ENCODE assay signal across 9 cellular contexts in genomic region chr2:53785378-53785777, GRCh38. TPM values are rescaled to one million over a fixed set of nuclear protein-coding genes. Genes with fewer than 3 reads are reported as not detected.
A peak's percentile ranks its signal among the peaks of the same experiment; 100 is the strongest.
DNase-seq lines count a peak whose midpoint lies in the region; ATAC-seq and TF ChIP-seq lines count a peak whose summit lies in the region.
"Had no signal": no experiment of that assay in that cellular context is flagged by ENCODE, and none has a peak within 500 bp of the region (broad histone marks: within the 10 kb centered on the region; RNA-seq: fewer than 3 reads in every experiment).

No MANE protein-coding gene starts in this region.

- H3K27ac ChIP-seq in left lung (peak overlapping the region in 1 of 2 donors; percentile 84), upper lobe of left lung (peak overlapping the region in 1 of 4 donors; percentile 92)

- WGBS in upper lobe of left lung, 2 donors = 56 to 62% methylated on average over 11 of the region's 11 CpGs
- 41 to 53% methylated on average over 11 of the region's 11 CpGs for WGBS in lower leg skin, 2 donors

- TF ChIP-seq POLR2A in upper lobe of left lung (IDR thresholded peaks at IDR 0.05) (no peak), lower leg skin (IDR thresholded peaks at IDR 0.05) (no peak)

- H3K27me3 ChIP-seq in left lung (no peaks in the 10 kb centered on the region), upper lobe of left lung (no peaks in the 10 kb centered on the region)

- ATAC-seq in activated naive CD8-positive, alpha-beta T cell treated with anti-CD3 and anti-CD28 coated beads, Interleukin-2, amount 10 ng/mL, durations not matched to agents 7 days and 5 days (ENCODE audit: low read depth) = no peak
- no peak for ATAC-seq in left lung
- no peak for ATAC-seq in upper lobe of left lung (ENCODE audit: low FRiP score in 2 of 2)

- DNase-seq in activated naive CD4-positive, alpha-beta T cell treated with anti-CD3 and anti-CD28 coated beads, Interleukin-2, amount 10 ng/mL, durations not matched to agents 7 days and 5 days = no peak
- DNase-seq in activated naive CD4-positive, alpha-beta T cell treated with anti-CD3 and anti-CD28 coated beads, Interleukin-2, amount 50 U/mL, for 16 hours = no peak
- DNase-seq in activated naive CD8-positive, alpha-beta T cell treated with anti-CD3 and anti-CD28 coated beads, Interleukin-2, amount 10 ng/mL, durations not matched to agents 7 days and 5 days = no peak
- DNase-seq in left lung = no peak
- no peak for DNase-seq in upper lobe of left lung
- DNase-seq in foreskin melanocyte = no peak
- DNase-seq in GM20000 (ENCODE audit: low spot score) = no peak
- DNase-seq in lower leg skin (ENCODE audit: low spot score in 2 of 2) = no peak
- DNase-seq: DMS153 had no signal

- CTCF ChIA-PET in activated naive CD4-positive, alpha-beta T cell treated with anti-CD3 and anti-CD28 coated beads, Interleukin-2, amount 10 ng/mL, durations not matched to agents 7 days and 5 days (lab: Charles Lee) = interaction anchor here (1.0 to 2.0 kb wide), 2 partner anchors 9 to 17 kb away, joined by 3 to 10 read pairs; partner anchors contain the start of gene CHAC2

- intact Hi-C loops in left lung (cut with DNase I) = no loop called here
- intact Hi-C loops in lower leg skin (cut with DNase I; ENCODE audit: low total_unique reads) = no loop called here

- H3K9me3 Mint-ChIP-seq in activated naive CD4-positive, alpha-beta T cell treated with anti-CD3 and anti-CD28 coated beads, Interleukin-2, amount 10 ng/mL, durations not matched to agents 7 days and 5 days = no peaks in the 10 kb centered on the region
- H3K9me3 Mint-ChIP-seq in activated naive CD8-positive, alpha-beta T cell treated with anti-CD3 and anti-CD28 coated beads, Interleukin-2, amount 10 ng/mL, durations not matched to agents 7 days and 5 days = no peaks in the 10 kb centered on the region

- peaks cover 14% of the 10 kb centered on the region for H3K36me3 Mint-ChIP-seq in activated naive CD4-positive, alpha-beta T cell treated with anti-CD3 and anti-CD28 coated beads, Interleukin-2, amount 10 ng/mL, durations not matched to agents 7 days and 5 days
- peaks cover 10% of the 10 kb centered on the region for H3K36me3 Mint-ChIP-seq in activated naive CD8-positive, alpha-beta T cell treated with anti-CD3 and anti-CD28 coated beads, Interleukin-2, amount 10 ng/mL, durations not matched to agents 7 days and 5 days

- H3K9me3 ChIP-seq in left lung = no peaks in the 10 kb centered on the region
- no peaks in the 10 kb centered on the region for H3K9me3 ChIP-seq in upper lobe of left lung

- H3K4me1 Mint-ChIP-seq in activated naive CD4-positive, alpha-beta T cell treated with anti-CD3 and anti-CD28 coated beads, Interleukin-2, amount 10 ng/mL, durations not matched to agents 7 days and 5 days = peaks cover 42% of the 10 kb centered on the region
- H3K4me1 Mint-ChIP-seq in activated naive CD8-positive, alpha-beta T cell treated with anti-CD3 and anti-CD28 coated beads, Interleukin-2, amount 10 ng/mL, durations not matched to agents 7 days and 5 days = peaks cover 24% of the 10 kb centered on the region

- peak overlapping the region; percentile 96 for H3K4me3 Mint-ChIP-seq in activated naive CD4-positive, alpha-beta T cell treated with anti-CD3 and anti-CD28 coated beads, Interleukin-2, amount 10 ng/mL, durations not matched to agents 7 days and 5 days
- H3K4me3 Mint-ChIP-seq in activated naive CD8-positive, alpha-beta T cell treated with anti-CD3 and anti-CD28 coated beads, Interleukin-2, amount 10 ng/mL, durations not matched to agents 7 days and 5 days = peak overlapping the region; percentile 99

- no peaks in the 10 kb centered on the region for H3K27me3 Mint-ChIP-seq in activated naive CD4-positive, alpha-beta T cell treated with anti-CD3 and anti-CD28 coated beads, Interleukin-2, amount 10 ng/mL, durations not matched to agents 7 days and 5 days
- H3K27me3 Mint-ChIP-seq in activated naive CD8-positive, alpha-beta T cell treated with anti-CD3 and anti-CD28 coated beads, Interleukin-2, amount 10 ng/mL, durations not matched to agents 7 days and 5 days = no peaks in the 10 kb centered on the region

- H3K4me1 ChIP-seq in left lung = peaks cover 8 to 63% of the 10 kb centered on the region in 2 donors
- peaks cover 25 to 64% (median 51%) of the 10 kb centered on the region in 4 donors for H3K4me1 ChIP-seq in upper lobe of left lung

- TF ChIP-seq CTCF in left lung (IDR thresholded peaks at IDR 0.05) (no peak), upper lobe of left lung (IDR thresholded peaks at IDR 0.05) (no peak), GM20000 (IDR thresholded peaks at IDR 0.05; ENCODE audit: extremely low read depth, missing control alignments) (no peak), lower leg skin (IDR thresholded peaks at IDR 0.05) (no peak)

- H3K36me3 ChIP-seq in left lung (peaks cover 0 to 8% of the 10 kb centered on the region in 2 donors), upper lobe of left lung (peaks cover 0 to 9% (median 0%) of the 10 kb centered on the region in 4 donors)

- no peak overlapping the region for H3K27ac Mint-ChIP-seq in activated naive CD4-positive, alpha-beta T cell treated with anti-CD3 and anti-CD28 coated beads, Interleukin-2, amount 10 ng/mL, durations not matched to agents 7 days and 5 days
- peak overlapping the region; percentile 94 for H3K27ac Mint-ChIP-seq in activated naive CD8-positive, alpha-beta T cell treated with anti-CD3 and anti-CD28 coated beads, Interleukin-2, amount 10 ng/mL, durations not matched to agents 7 days and 5 days

- TF ChIP-seq EP300 in upper lobe of left lung (IDR thresholded peaks at IDR 0.05) = no peak

- H3K4me3 ChIP-seq in left lung (peak overlapping the region; percentile 69 to 70), upper lobe of left lung (peak overlapping the region; percentile 71 to 97 (median 80)), lower leg skin (ENCODE audit: low read depth, poor library complexity, severe bottlenecking) (no peak overlapping the region)

- POLR2A ChIA-PET in activated naive CD8-positive, alpha-beta T cell treated with anti-CD3 and anti-CD28 coated beads, Interleukin-2, amount 10 ng/mL, durations not matched to agents 7 days and 5 days (lab: Charles Lee) = interaction anchor here (3.4 kb wide), 1 partner anchor 17 kb away, joined by 46 read pairs; the partner anchor contains the start of gene CHAC2

RNA-seq across cellular contexts. Expression of gene ASB3, which starts 1.4 kb away (rescaled TPM):
- 10 to 100 TPM; 29.8 to 32.1 TPM for total RNA-seq in activated naive CD8-positive, alpha-beta T cell treated with anti-CD3 and anti-CD28 coated beads, Interleukin-2, amount 10 ng/mL, durations not matched to agents 7 days and 5 days
- 10 to 100 TPM; 22.7 to 24.1 TPM for total RNA-seq in left lung
- total RNA-seq in upper lobe of left lung = 10 to 100 TPM; 16.4 to 54.2 (median 25.2) TPM
- total RNA-seq in lower leg skin = 10 to 100 TPM; 11.0 to 21.1 (median 17.6) TPM

RNA-seq across cellular contexts. Expression of gene ERLEC1, which starts 1.5 kb away (rescaled TPM):
- total RNA-seq in activated naive CD8-positive, alpha-beta T cell treated with anti-CD3 and anti-CD28 coated beads, Interleukin-2, amount 10 ng/mL, durations not matched to agents 7 days and 5 days = 10 to 100 TPM; 22.2 to 22.8 TPM
- total RNA-seq in left lung (10 to 100 TPM; 57.3 to 71.4 TPM), upper lobe of left lung (100 to 1,000 TPM in 4 of 6 donors, 10 to 100 TPM in 2; 50.7 to 200 (median 143) TPM), lower leg skin (10 to 100 TPM; 15.6 to 60.1 (median 30.7) TPM)

RNA-seq across cellular contexts. Expression of gene CHAC2, which starts 17.8 kb away (rescaled TPM):
- 1 to 10 TPM; 5.5 to 7.3 TPM for total RNA-seq in activated naive CD8-positive, alpha-beta T cell treated with anti-CD3 and anti-CD28 coated beads, Interleukin-2, amount 10 ng/mL, durations not matched to agents 7 days and 5 days
- total RNA-seq in left lung (1 to 10 TPM; 5.5 to 9.6 TPM), upper lobe of left lung (1 to 10 TPM in 5 of 6 donors, under 1 TPM in 1; 0.55 to 5.2 (median 3.1) TPM), lower leg skin (1 to 10 TPM in 3 of 4 donors, under 1 TPM in 1; 0.76 to 1.9 (median 1.4) TPM)
